ENCODE assay signal across 13 cellular contexts in genomic region chr11:33732176-33732575, GRCh38. TPM values are rescaled to one million over a fixed set of nuclear protein-coding genes. Genes with fewer than 3 reads are reported as not detected.
A peak's percentile ranks its signal among the peaks of the same experiment; 100 is the strongest.
DNase-seq lines count a peak whose midpoint lies in the region; ATAC-seq and TF ChIP-seq lines count a peak whose summit lies in the region.
"Had no signal": no experiment of that assay in that cellular context is flagged by ENCODE, and none has a peak within 500 bp of the region (broad histone marks: within the 10 kb centered on the region; RNA-seq: fewer than 3 reads in every experiment).

No MANE protein-coding gene starts in this region.

- H3K36me3 ChIP-seq in SK-N-SH (replicated peaks in 1 of 2; ENCODE audit: control insufficient read depth in 1 of 2, insufficient read depth in 2 of 2, low read length in 1 of 2): peaks cover 4 to 45% of the 10 kb centered on the region in 2 experiments
- H3K36me3 ChIP-seq in skeletal muscle tissue (ENCODE audit: control insufficient read depth in 3 of 3, insufficient read depth in 3 of 3, low read length in 3 of 3): peaks cover 4 to 11% (median 11%) of the 10 kb centered on the region in 3 donors

- ATAC-seq in SK-N-SH treated with all-trans-retinoic acid at 6 μM for 48 hours (no peak), HG02973 (IDR thresholded peaks at IDR 0.05; ENCODE audit: unreplicated experiment) (no peak)
- ATAC-seq: HCT116 had no signal

- peaks cover 21% of the 10 kb centered on the region for H3F3A ChIP-seq in SK-N-SH (replicated peaks; ENCODE audit: insufficient read depth)

- H3K27me3 ChIP-seq in SK-N-SH (ENCODE audit: insufficient read depth) (no peaks in the 10 kb centered on the region), skeletal muscle tissue (ENCODE audit: control insufficient read depth in 3 of 3, insufficient read depth in 3 of 3, low read length in 3 of 3) (no peaks in the 10 kb centered on the region)

- H3K79me2 ChIP-seq in SK-N-SH (ENCODE audit: insufficient read depth): peaks cover 90% of the 10 kb centered on the region

- no peak overlapping the region for H2AFZ ChIP-seq in SK-N-SH (ENCODE audit: low read depth)

- intact Hi-C loops in MCF 10A (cut with micrococcal nuclease): no loop called here

- peaks cover 75% of the 10 kb centered on the region for H3K36me3 Mint-ChIP-seq in MCF 10A (ENCODE audit: insufficient read depth, unreplicated experiment)

- H3K9ac ChIP-seq in SK-N-SH (peak overlapping the region; percentile 3; the same call in 1 of the 2 replicates), skeletal muscle tissue (ENCODE audit: low read depth in 1 of 3, low read length in 3 of 3) (peak overlapping the region in 1 of 3 donors; percentile 3)

- H3K27ac Mint-ChIP-seq in MCF 10A (ENCODE audit: low read depth, unreplicated experiment): peak overlapping the region; percentile 50

- TF ChIP-seq EP300 in SK-N-SH (IDR thresholded peaks at IDR 0.05; ENCODE audit: borderline replicate concordance in 1 of 2, low read depth in 1 of 2, low read length in 1 of 2): no peak

- DNase-seq in SK-N-SH (no peak), NOMO-1 (lab: John Stamatoyannopoulos, UW; ENCODE audit: unreplicated experiment in 2 of 2) (peak; percentile 39 to 46), MCF 10A (ENCODE audit: unreplicated experiment) (no peak), NCI-H524 (lab: John Stamatoyannopoulos, UW) (no peak), NCI-H146 treated with DMSO at 0.1 percent for 48 hours (lab: John Stamatoyannopoulos, UW; ENCODE audit: unreplicated experiment) (no peak)
- DNase-seq: activated CD8-positive, alpha-beta memory T cell treated with anti-CD3 and anti-CD28 coated beads, Interleukin-2, amount 50 U/mL, for 48 hours had no signal

- no peak for TF ChIP-seq RAD21 in SK-N-SH (IDR thresholded peaks at IDR 0.05; ENCODE audit: low read length)

- peak overlapping the region; percentile 92 for H3K4me2 ChIP-seq in SK-N-SH

- no peak for TF ChIP-seq CTCF in SK-N-SH (IDR thresholded peaks at IDR 0.05)
- no peak for TF ChIP-seq CTCF in MCF 10A (IDR thresholded peaks at IDR 0.05; ENCODE audit: unreplicated experiment)

- CTCF ChIA-PET in SK-N-SH (lab: Yijun Ruan, JAX) (interaction anchor here (1.7 kb wide), 1 partner anchor 10 kb away, joined by 5 read pairs; no protein-coding TSS in a partner anchor), MCF 10A (lab: Yijun Ruan, JAX) (interaction anchor here (0.5 to 8.1 kb wide), 4 partner anchors 16 to 605 kb away, joined by 3 to 78 read pairs (median 4); no protein-coding TSS in a partner anchor)

- H3K9me3 Mint-ChIP-seq in MCF 10A (ENCODE audit: unreplicated experiment): no peaks in the 10 kb centered on the region
- H3K9me3 Mint-ChIP-seq: central memory CD8-positive, alpha-beta T cell had no signal

- 94% methylated on average over 4 of the region's 4 CpGs for WGBS in SK-N-SH (ENCODE audit: low lambda C conversion rate)

- no peaks in the 10 kb centered on the region for H3K9me2 ChIP-seq in SK-N-SH

- no peaks in the 10 kb centered on the region for H3K27me3 Mint-ChIP-seq in MCF 10A (ENCODE audit: insufficient read depth, unreplicated experiment)
- H3K27me3 Mint-ChIP-seq: central memory CD8-positive, alpha-beta T cell had no signal

- peak overlapping the region; percentile 88 for H3K4me3 Mint-ChIP-seq in MCF 10A (ENCODE audit: unreplicated experiment)
- H3K4me3 Mint-ChIP-seq: central memory CD8-positive, alpha-beta T cell had no signal

- POLR2A ChIA-PET in SK-N-SH (lab: Yijun Ruan, JAX) (no interaction called here), MCF 10A (lab: Yijun Ruan, JAX) (interaction anchor here (1.0 to 11.3 kb wide), 4 partner anchors 10 to 94 kb away, joined by 3 to 409 read pairs (median 37); no protein-coding TSS in a partner anchor)

- BruUV-seq in MCF 10A (replicated peaks; lab: Mats Ljungman, UMichigan): no TSS peak

- peaks cover 52% of the 10 kb centered on the region for H3K4me1 Mint-ChIP-seq in MCF 10A (ENCODE audit: insufficient read depth, unreplicated experiment)

- H3K4me3 ChIP-seq in SK-N-SH (ENCODE audit: low read depth in 2 of 2, low read length in 1 of 2): no peak overlapping the region
- peak overlapping the region in 1 of 3 donors; percentile 38 for H3K4me3 ChIP-seq in skeletal muscle tissue (ENCODE audit: low read length in 3 of 3)

- H3K9me3 ChIP-seq in SK-N-SH: no peaks in the 10 kb centered on the region
- H3K9me3 ChIP-seq in skeletal muscle tissue (ENCODE audit: control insufficient read depth in 3 of 3, low read length in 3 of 3): no peaks in the 10 kb centered on the region

- peaks cover 19 to 31% of the 10 kb centered on the region in 2 experiments; a peak in 3 of 4 replicates for H3K4me1 ChIP-seq in SK-N-SH (ENCODE audit: control insufficient read depth in 1 of 2, insufficient read depth in 2 of 2, low read depth in 1 of 2, low read length in 1 of 2)
- H3K4me1 ChIP-seq in skeletal muscle tissue (ENCODE audit: control insufficient read depth in 3 of 3, insufficient read depth in 3 of 3, low read length in 3 of 3): peaks cover 34 to 57% (median 49%) of the 10 kb centered on the region in 3 donors

- peaks cover 75% of the 10 kb centered on the region for H4K20me1 ChIP-seq in SK-N-SH (ENCODE audit: insufficient read depth)

- peak overlapping the region in 1 of 2 experiments; percentile 17; a peak in 1 of 4 replicates for H3K27ac ChIP-seq in SK-N-SH (ENCODE audit: low read depth in 2 of 2, low read length in 1 of 2)
- peak overlapping the region; percentile 51 for H3K27ac ChIP-seq in skeletal muscle tissue (ENCODE audit: low read depth, low read length)
- H3K27ac ChIP-seq: 22Rv1 had no signal

TF ChIP-seq in SK-N-SH, 30 proteins besides CTCF, POLR2A, EP300 and RAD21 (continues in another document):
- no peak for TF ChIP-seq GABPA (IDR thresholded peaks at IDR 0.05; ENCODE audit: low read depth)
- no peak for TF ChIP-seq MAX (IDR thresholded peaks at IDR 0.05; ENCODE audit: low read depth)
- no peak for TF ChIP-seq TEAD4 (IDR thresholded peaks at IDR 0.05; ENCODE audit: borderline replicate concordance, insufficient read depth)
- TF ChIP-seq IRF3 (IDR thresholded peaks at IDR 0.05; ENCODE audit: low read depth, low read length): no peak
- no peak for TF ChIP-seq NRF1 (IDR thresholded peaks at IDR 0.05; ENCODE audit: low read depth, low read length)
- no peak for TF ChIP-seq GATA2 (CRISPR knock-in tag; IDR thresholded peaks at IDR 0.05)

TF ChIP-seq in SK-N-SH treated with all-trans-retinoic acid at 6 μM for 48 hours, 23 proteins besides CTCF, POLR2A, EP300 and RAD21:
- TF ChIP-seq SNAI2 (CRISPR knock-in tag; IDR thresholded peaks at IDR 0.05): no peak
- no peak for TF ChIP-seq ZNF70 (CRISPR knock-in tag; IDR thresholded peaks at IDR 0.05)
- TF ChIP-seq CREB5 (CRISPR knock-in tag; IDR thresholded peaks at IDR 0.05; ENCODE audit: low read depth): no peak
- TF ChIP-seq OSR1 (CRISPR knock-in tag; IDR thresholded peaks at IDR 0.05): no peak
- TF ChIP-seq ZNF565 (CRISPR knock-in tag; conservative IDR thresholded peaks at IDR 0.05; ENCODE audit: low read depth): no peak
- TF ChIP-seq ZFP3 (CRISPR knock-in tag; IDR thresholded peaks at IDR 0.05): no peak
- TF ChIP-seq ZC3H10 (CRISPR knock-in tag; IDR thresholded peaks at IDR 0.05): no peak
- TF ChIP-seq, protein P1, sequence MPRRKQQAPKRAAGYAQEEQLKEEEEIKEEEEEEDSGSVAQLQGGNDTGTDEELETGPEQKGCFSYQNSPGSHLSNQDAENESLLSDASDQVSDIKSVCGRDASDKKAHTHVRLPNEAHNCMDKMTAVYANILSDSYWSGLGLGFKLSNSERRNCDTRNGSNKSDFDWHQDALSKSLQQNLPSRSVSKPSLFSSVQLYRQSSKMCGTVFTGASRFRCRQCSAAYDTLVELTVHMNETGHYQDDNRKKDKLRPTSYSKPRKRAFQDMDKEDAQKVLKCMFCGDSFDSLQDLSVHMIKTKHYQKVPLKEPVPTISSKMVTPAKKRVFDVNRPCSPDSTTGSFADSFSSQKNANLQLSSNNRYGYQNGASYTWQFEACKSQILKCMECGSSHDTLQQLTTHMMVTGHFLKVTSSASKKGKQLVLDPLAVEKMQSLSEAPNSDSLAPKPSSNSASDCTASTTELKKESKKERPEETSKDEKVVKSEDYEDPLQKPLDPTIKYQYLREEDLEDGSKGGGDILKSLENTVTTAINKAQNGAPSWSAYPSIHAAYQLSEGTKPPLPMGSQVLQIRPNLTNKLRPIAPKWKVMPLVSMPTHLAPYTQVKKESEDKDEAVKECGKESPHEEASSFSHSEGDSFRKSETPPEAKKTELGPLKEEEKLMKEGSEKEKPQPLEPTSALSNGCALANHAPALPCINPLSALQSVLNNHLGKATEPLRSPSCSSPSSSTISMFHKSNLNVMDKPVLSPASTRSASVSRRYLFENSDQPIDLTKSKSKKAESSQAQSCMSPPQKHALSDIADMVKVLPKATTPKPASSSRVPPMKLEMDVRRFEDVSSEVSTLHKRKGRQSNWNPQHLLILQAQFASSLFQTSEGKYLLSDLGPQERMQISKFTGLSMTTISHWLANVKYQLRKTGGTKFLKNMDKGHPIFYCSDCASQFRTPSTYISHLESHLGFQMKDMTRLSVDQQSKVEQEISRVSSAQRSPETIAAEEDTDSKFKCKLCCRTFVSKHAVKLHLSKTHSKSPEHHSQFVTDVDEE (CRISPR knock-in tag; IDR thresholded peaks at IDR 0.05): no peak
- TF ChIP-seq TCF4 (CRISPR knock-in tag; IDR thresholded peaks at IDR 0.05; ENCODE audit: borderline replicate concordance): no peak

RNA-seq across cellular contexts. Expression of gene CD59, which starts 4.0 kb away (rescaled TPM):
- 616 and 849 TPM in 2 replicates for polyA plus RNA-seq in SK-N-SH (2012; rRNA removed)
- 705 and 770 TPM in 2 replicates for polyA plus RNA-seq in SK-N-SH (2012; cell fraction: cytosol; rRNA removed)
- polyA plus RNA-seq in SK-N-SH (2012; cell fraction: nucleus; rRNA removed): 216 and 380 TPM in 2 replicates
- total RNA-seq in MCF 10A (2022) (597 and 618 TPM in 2 replicates), skeletal muscle tissue (64.7 TPM)

RNA-seq across cellular contexts. Expression of gene C11orf91, which starts 31.6 kb away (rescaled TPM):
- polyA plus RNA-seq in SK-N-SH (2012; rRNA removed): 0.10 and 0.15 TPM in 2 replicates
- polyA plus RNA-seq in SK-N-SH (2012; cell fraction: cytosol; rRNA removed): 0.12 and 0.14 TPM in 2 replicates
- 0.14 and 0.45 TPM in 2 replicates for polyA plus RNA-seq in SK-N-SH (2012; cell fraction: nucleus; rRNA removed)
- total RNA-seq in MCF 10A (2022) (2.8 and 2.9 TPM in 2 replicates), skeletal muscle tissue (not detected)
- total RNA-seq: mononuclear cell had no signal

RNA-seq across cellular contexts. Expression of gene FBXO3, which starts 42.1 kb away (rescaled TPM):
- 17.9 and 27.0 TPM in 2 replicates for polyA plus RNA-seq in SK-N-SH (2012; rRNA removed)
- 21.6 and 26.1 TPM in 2 replicates for polyA plus RNA-seq in SK-N-SH (2012; cell fraction: cytosol; rRNA removed)
- polyA plus RNA-seq in SK-N-SH (2012; cell fraction: nucleus; rRNA removed): 8.6 and 26.3 TPM in 2 replicates
- 20.1 and 22.7 TPM in 2 replicates for total RNA-seq in MCF 10A (2022)
- 39.1 TPM for total RNA-seq in skeletal muscle tissue

Comparison
In these comparisons a context has a peak if more than half of its experiments do, and no peak if none do; other contexts are left out.
1. DNase-seq: peak in NOMO-1 (2 of 2); none in SK-N-SH (single experiment), MCF 10A (single experiment), NCI-H524 (0 of 2) and NCI-H146 treated with DMSO at 0.1 percent for 48 hours (single experiment).